Comparison of ENCODE assay signal across 16 cellular contexts in the genomic region with DNA sequence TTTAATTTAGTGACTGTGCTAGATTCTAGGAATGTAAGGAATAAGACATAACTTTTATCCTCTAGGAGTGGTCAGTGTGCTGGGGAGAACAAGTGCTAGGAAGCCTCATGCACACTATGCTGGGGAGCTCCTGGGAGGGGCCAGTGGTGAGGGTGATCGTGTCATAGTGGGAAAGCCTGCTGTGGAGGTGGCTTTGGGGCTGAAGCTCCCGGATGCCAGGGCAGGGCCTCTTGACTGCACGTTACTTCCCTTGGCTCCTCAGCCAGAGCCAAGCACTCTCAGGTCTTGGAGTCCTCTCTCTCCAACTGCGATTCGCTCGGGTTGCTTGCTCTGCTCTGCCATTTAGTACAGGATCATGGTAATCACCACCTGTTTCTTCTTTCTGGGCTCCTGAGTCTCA. TPM values are rescaled to one million over a fixed set of nuclear protein-coding genes. Genes with fewer than 3 reads are reported as not detected.
A peak's percentile ranks its signal among the peaks of the same experiment; 100 is the strongest.
DNase-seq lines count a peak whose midpoint lies in the region; ATAC-seq, FAIRE-seq and TF ChIP-seq lines count a peak whose summit lies in the region.
"Had no signal": no experiment of that assay in that cellular context is flagged by ENCODE, and none has a peak within 500 bp of the region (broad histone marks: within the 10 kb centered on the region; RNA-seq: fewer than 3 reads in every experiment).

No MANE protein-coding gene starts in this region.

- no peak for FAIRE-seq in GM19239 (lab: Jason Lieb, UNC)
- FAIRE-seq: H1 had no signal

- peak; percentile 71 to 80 for ATAC-seq in lower lobe of right lung
- ATAC-seq in stimulated activated effector memory CD8-positive, alpha-beta T cell treated with anti-CD3 and anti-CD28 coated beads, Interleukin-12 subunit alpha, Interleukin-12 subunit beta, amount 100 ng/mL, for 72 hours = no peak

- TF ChIP-seq CTCF in lower lobe of right lung (IDR thresholded peaks at IDR 0.05) = no peak

- no peak overlapping the region for H3K27ac ChIP-seq in lower lobe of right lung
- H3K27ac ChIP-seq: BLaER1 had no signal

- H3K4me3 ChIP-seq in lower lobe of right lung (no peak overlapping the region), HAP-1 (no peak overlapping the region)
- H3K4me3 ChIP-seq: BLaER1 had no signal

- no peaks in the 10 kb centered on the region for H3K9me3 Mint-ChIP-seq in activated T-cell treated with anti-CD3 and anti-CD28 coated beads, Interleukin-2, amount 50 U/mL, for 24 hours
- no peaks in the 10 kb centered on the region for H3K9me3 Mint-ChIP-seq in stimulated activated effector memory CD8-positive, alpha-beta T cell treated with anti-CD3 and anti-CD28 coated beads, Interleukin-12 subunit alpha, Interleukin-12 subunit beta, amount 100 ng/mL, for 72 hours
- H3K9me3 Mint-ChIP-seq: CD4-positive, alpha-beta memory T cell; H9 had no signal

- peaks cover 74% of the 10 kb centered on the region for H3K36me3 ChIP-seq in lower lobe of right lung
- no peaks in the 10 kb centered on the region for H3K36me3 ChIP-seq in HAP-1 (replicated peaks)
- H3K36me3 ChIP-seq: BLaER1 had no signal

- peaks cover 75% of the 10 kb centered on the region for H3K36me3 Mint-ChIP-seq in activated T-cell treated with anti-CD3 and anti-CD28 coated beads, Interleukin-2, amount 50 U/mL, for 24 hours (ENCODE audit: low read depth)
- peaks cover 94% of the 10 kb centered on the region for H3K36me3 Mint-ChIP-seq in stimulated activated effector memory CD8-positive, alpha-beta T cell treated with anti-CD3 and anti-CD28 coated beads, Interleukin-12 subunit alpha, Interleukin-12 subunit beta, amount 100 ng/mL, for 72 hours

- H3K4me1 Mint-ChIP-seq in activated T-cell treated with anti-CD3 and anti-CD28 coated beads, Interleukin-2, amount 50 U/mL, for 24 hours (ENCODE audit: low read depth) = peaks cover 16% of the 10 kb centered on the region
- peaks cover 18% of the 10 kb centered on the region for H3K4me1 Mint-ChIP-seq in stimulated activated effector memory CD8-positive, alpha-beta T cell treated with anti-CD3 and anti-CD28 coated beads, Interleukin-12 subunit alpha, Interleukin-12 subunit beta, amount 100 ng/mL, for 72 hours
- H3K4me1 Mint-ChIP-seq: H9 had no signal

- in situ Hi-C loops in HAP-1 (cut with MboI; ENCODE audit: low sequenced_read_pairs) = no loop called here

- intact Hi-C loops in lower lobe of right lung (cut with DNase I) = no loop called here

- no peaks in the 10 kb centered on the region for H3K9me3 ChIP-seq in lower lobe of right lung
- no peaks in the 10 kb centered on the region for H3K9me3 ChIP-seq in HAP-1
- H3K9me3 ChIP-seq: BLaER1 had no signal

- peaks cover 13% of the 10 kb centered on the region for H3K4me1 ChIP-seq in lower lobe of right lung
- no peaks in the 10 kb centered on the region for H3K4me1 ChIP-seq in HAP-1
- H3K4me1 ChIP-seq: BLaER1 had no signal

- no peak overlapping the region for H3K4me3 Mint-ChIP-seq in activated T-cell treated with anti-CD3 and anti-CD28 coated beads, Interleukin-2, amount 50 U/mL, for 24 hours
- H3K4me3 Mint-ChIP-seq in stimulated activated effector memory CD8-positive, alpha-beta T cell treated with anti-CD3 and anti-CD28 coated beads, Interleukin-12 subunit alpha, Interleukin-12 subunit beta, amount 100 ng/mL, for 72 hours = no peak overlapping the region
- H3K4me3 Mint-ChIP-seq: CD14-positive monocyte; CD4-positive, alpha-beta memory T cell; H9 had no signal

- H3K27me3 ChIP-seq in lower lobe of right lung (ENCODE audit: low read depth) (no peaks in the 10 kb centered on the region), HAP-1 (ENCODE audit: low read depth) (no peaks in the 10 kb centered on the region)
- H3K27me3 ChIP-seq: BLaER1 had no signal

- no peak for DNase-seq in activated T-cell treated with anti-CD3 and anti-CD28 coated beads, Interleukin-2, amount 50 U/mL, for 24 hours
- DNase-seq in activated T-cell treated with anti-CD3 and anti-CD28 coated beads, Interleukin-2, amount 50 U/mL, for 48 hours = no peak
- DNase-seq in lower lobe of right lung (peak; percentile 59), HAP-1 (ENCODE audit: low spot score in 2 of 2) (no peak), GM19239 (ENCODE audit: insufficient read length, low spot score) (no peak)
- DNase-seq in stimulated activated effector memory CD8-positive, alpha-beta T cell treated with anti-CD3 and anti-CD28 coated beads, Interleukin-12 subunit alpha, Interleukin-12 subunit beta, amount 100 ng/mL, for 72 hours (ENCODE audit: low spot score in 2 of 2) = no peak
- no peak for DNase-seq in activated effector memory CD4-positive, alpha-beta T cell treated with anti-CD3 and anti-CD28 coated beads, Interleukin-2, amount 50 U/mL, for 16 hours
- DNase-seq: 8988T; CD4-positive, alpha-beta memory T cell; DMS153; DMS79; GDM1; H9 had no signal

- peak overlapping the region; percentile 47 for H3K27ac Mint-ChIP-seq in activated T-cell treated with anti-CD3 and anti-CD28 coated beads, Interleukin-2, amount 50 U/mL, for 24 hours
- H3K27ac Mint-ChIP-seq in stimulated activated effector memory CD8-positive, alpha-beta T cell treated with anti-CD3 and anti-CD28 coated beads, Interleukin-12 subunit alpha, Interleukin-12 subunit beta, amount 100 ng/mL, for 72 hours = peak overlapping the region; percentile 83
- H3K27ac Mint-ChIP-seq: H9 had no signal

- H3K27me3 Mint-ChIP-seq in activated T-cell treated with anti-CD3 and anti-CD28 coated beads, Interleukin-2, amount 50 U/mL, for 24 hours = no peaks in the 10 kb centered on the region
- H3K27me3 Mint-ChIP-seq: CD4-positive, alpha-beta memory T cell had no signal

RNA-seq across cellular contexts. Expression of gene SQOR, which starts 33.6 kb away (rescaled TPM):
- 97.1 TPM for total RNA-seq in lower lobe of right lung
